ENCODE assay signal across 8 cellular contexts in genomic region chr2:113889471-113890252, GRCh38. TPM values are rescaled to one million over a fixed set of nuclear protein-coding genes. Genes with fewer than 3 reads are reported as not detected.
DNase-seq lines count a peak whose midpoint lies in the region; ATAC-seq and TF ChIP-seq lines count a peak whose summit lies in the region.

TSS of gene ACTR3 (plus strand) at chr2:113890089. CDS start at chr2:113890280, 191 bp downstream.

- peak within 1 kb of the TSS; percentile 89 to 100 (median 96) for H3K27ac ChIP-seq in BLaER1 treated with 17β-estradiol and CSF1 and Interleukin-3, amounts not matched to agents 10 nM and 100 nM
- H3K27ac ChIP-seq in coronary artery (peak within 1 kb of the TSS; percentile 97 to 100), layer of hippocampus (ENCODE audit: low read depth, low read length) (peak within 1 kb of the TSS; percentile 95)

- peak within 1 kb of the TSS; percentile 97 for H3K27ac Mint-ChIP-seq in activated CD4-positive, alpha-beta T cell treated with anti-CD3 and anti-CD28 coated beads, Interleukin-2, amount 10 ng/mL, durations not matched to agents 7 days and 5 days

- H3K4me2 ChIP-seq in BLaER1 treated with 17β-estradiol and CSF1 and Interleukin-3, amounts not matched to agents 10 nM and 100 nM, result peak within 1 kb of the TSS; percentile 83 to 96 (median 87)

- no peaks in the 10 kb centered on the region for H3K27me3 Mint-ChIP-seq in activated CD4-positive, alpha-beta T cell treated with anti-CD3 and anti-CD28 coated beads, Interleukin-2, amount 10 ng/mL, durations not matched to agents 7 days and 5 days

- H3K9me3 Mint-ChIP-seq in activated CD4-positive, alpha-beta T cell treated with anti-CD3 and anti-CD28 coated beads, Interleukin-2, amount 10 ng/mL, durations not matched to agents 7 days and 5 days, result no peaks in the 10 kb centered on the region

- peaks cover 68% of the 10 kb centered on the region for H3K4me1 Mint-ChIP-seq in activated CD4-positive, alpha-beta T cell treated with anti-CD3 and anti-CD28 coated beads, Interleukin-2, amount 10 ng/mL, durations not matched to agents 7 days and 5 days

- no peaks in the 10 kb centered on the region for H3K9me3 ChIP-seq in BLaER1 treated with 17β-estradiol and CSF1 and Interleukin-3, amounts not matched to agents 10 nM and 100 nM (replicated peaks in 1 of 11)

- H4K20me1 ChIP-seq in BLaER1 treated with 17β-estradiol and CSF1 and Interleukin-3, amounts not matched to agents 10 nM and 100 nM, result peaks cover 28 to 41% (median 37%) of the 10 kb centered on the region in 11 experiments

- peaks cover 72% of the 10 kb centered on the region for H3K36me3 Mint-ChIP-seq in activated CD4-positive, alpha-beta T cell treated with anti-CD3 and anti-CD28 coated beads, Interleukin-2, amount 10 ng/mL, durations not matched to agents 7 days and 5 days (ENCODE audit: low read depth)

- DNase-seq in NCI-H69 (lab: John Stamatoyannopoulos, UW) (peak; percentile 96), coronary artery (ENCODE audit: low spot score) (peak; percentile 99)
- DNase-seq in activated CD4-positive, alpha-beta T cell treated with anti-CD3 and anti-CD28 coated beads, Interleukin-2, amount 10 ng/mL, durations not matched to agents 7 days and 5 days, result peak; percentile 99
- DNase-seq in stimulated activated CD4-positive, alpha-beta T cell treated with anti-CD3 and anti-CD28 coated beads, Interleukin-1b, Interleukin-23, amount 100 ng/mL, for 4 hours (ENCODE audit: low read depth in 2 of 2), result peak; percentile 96 to 97

- H3K27me3 ChIP-seq in BLaER1 treated with 17β-estradiol and CSF1 and Interleukin-3, amounts not matched to agents 10 nM and 100 nM, result no peaks in the 10 kb centered on the region
- H3K27me3 ChIP-seq in layer of hippocampus (ENCODE audit: control insufficient read depth, insufficient read depth, low read length), result no peaks in the 10 kb centered on the region

- CTCF ChIA-PET in activated CD4-positive, alpha-beta T cell treated with anti-CD3 and anti-CD28 coated beads, Interleukin-2, amount 10 ng/mL, durations not matched to agents 7 days and 5 days (lab: Charles Lee), result interaction anchor here (1.0 to 2.3 kb wide), 2 partner anchors 12 to 17 kb away, joined by 4 to 20 read pairs; no protein-coding TSS in a partner anchor

- peak; percentile 55 for ATAC-seq in GM19328 (IDR thresholded peaks at IDR 0.05; ENCODE audit: unreplicated experiment)
- ATAC-seq in HG03520 (IDR thresholded peaks at IDR 0.05; ENCODE audit: unreplicated experiment), result peak; percentile 41

- peak within 1 kb of the TSS; percentile 100 for H3K4me3 Mint-ChIP-seq in activated CD4-positive, alpha-beta T cell treated with anti-CD3 and anti-CD28 coated beads, Interleukin-2, amount 10 ng/mL, durations not matched to agents 7 days and 5 days

- POLR2A ChIA-PET in activated CD4-positive, alpha-beta T cell treated with anti-CD3 and anti-CD28 coated beads, Interleukin-2, amount 10 ng/mL, durations not matched to agents 7 days and 5 days (lab: Charles Lee), result interaction anchor here (1.3 kb wide), 1 partner anchor 13 kb away, joined by 4 read pairs; no protein-coding TSS in a partner anchor

- no peak for TF ChIP-seq CTCF in coronary artery (IDR thresholded peaks at IDR 0.05)

- peaks cover 52 to 73% (median 60%) of the 10 kb centered on the region in 10 experiments for H3K4me1 ChIP-seq in BLaER1 treated with 17β-estradiol and CSF1 and Interleukin-3, amounts not matched to agents 10 nM and 100 nM

- peak within 1 kb of the TSS; percentile 93 to 100 (median 98) for H3K9ac ChIP-seq in BLaER1 treated with 17β-estradiol and CSF1 and Interleukin-3, amounts not matched to agents 10 nM and 100 nM

- peaks cover 13 to 29% (median 19%) of the 10 kb centered on the region in 11 experiments; a peak in 19 of 22 replicates for H3K36me3 ChIP-seq in BLaER1 treated with 17β-estradiol and CSF1 and Interleukin-3, amounts not matched to agents 10 nM and 100 nM

- H3K4me3 ChIP-seq in BLaER1 treated with 17β-estradiol and CSF1 and Interleukin-3, amounts not matched to agents 10 nM and 100 nM, result peak within 1 kb of the TSS; percentile 86 to 99 (median 96)
- H3K4me3 ChIP-seq in coronary artery, result peak within 1 kb of the TSS; percentile 98

RNA-seq across cellular contexts. Expression of gene ACTR3, which starts in this region (rescaled TPM):
- total RNA-seq in activated CD4-positive, alpha-beta T cell treated with anti-CD3 and anti-CD28 coated beads, Interleukin-2, amount 10 ng/mL, durations not matched to agents 7 days and 5 days, result 100 to 1,000 TPM; 600 to 633 TPM

Comparison
In these comparisons a context has a peak if more than half of its experiments do, and no peak if none do; other contexts are left out.
1. Peak in every context shown above with its lines: DNase-seq, ATAC-seq, H3K4me3 ChIP-seq and H3K27ac ChIP-seq.